ENCODE assay signal across 8 cellular contexts in genomic region chr11:57530596-57531507, GRCh38. TPM values are rescaled to one million over a fixed set of nuclear protein-coding genes. Genes with fewer than 3 reads are reported as not detected.
A peak's percentile ranks its signal among the peaks of the same experiment; 100 is the strongest.
DNase-seq lines count a peak whose midpoint lies in the region; ATAC-seq, FAIRE-seq and TF ChIP-seq lines count a peak whose summit lies in the region.

A gene with protein sequence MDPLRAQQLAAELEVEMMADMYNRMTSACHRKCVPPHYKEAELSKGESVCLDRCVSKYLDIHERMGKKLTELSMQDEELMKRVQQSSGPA (minus strand): TSS chr11:57530754. CDS start chr11:57530189, 565 bp downstream.

- dilution Hi-C loops in keratinocyte (cut with MboI; ENCODE audit: extremely low pct_ligation_motif_present, low sequenced_read_pairs): no loop called here

- no peaks in the 10 kb centered on the region for H3K36me3 Mint-ChIP-seq in chondrocyte (ENCODE audit: low read depth)

- TF ChIP-seq CTCF in chondrocyte (IDR thresholded peaks at IDR 0.05): no peak
- TF ChIP-seq CTCF in keratinocyte (optimal IDR thresholded peaks at IDR 0.05 in 1 of 3, IDR thresholded peaks at IDR 0.05 in 1 of 3, conservative IDR thresholded peaks at IDR 0.05 in 1 of 3; ENCODE audit: extremely low read depth in 1 of 3, insufficient read depth in 2 of 3, low read length in 3 of 3): no peak

- H3K27ac ChIP-seq in keratinocyte (ENCODE audit: control insufficient read depth, insufficient read depth, low read length): peak within 1 kb of the TSS; percentile 74

- peaks cover 19% of the 10 kb centered on the region for H3K4me1 Mint-ChIP-seq in chondrocyte (ENCODE audit: low read depth)

- H3K27ac Mint-ChIP-seq in chondrocyte (ENCODE audit: unreplicated experiment): peak within 1 kb of the TSS; percentile 80

- H3K27me3 ChIP-seq in keratinocyte (ENCODE audit: control insufficient read depth, extremely low read depth, insufficient read depth, low read length): no peaks in the 10 kb centered on the region

- peak within 1 kb of the TSS; percentile 92 for H3K4me3 Mint-ChIP-seq in chondrocyte (ENCODE audit: unreplicated experiment)

- H3K36me3 ChIP-seq in keratinocyte (ENCODE audit: control insufficient read depth in 2 of 2, extremely low read depth in 1 of 2, insufficient read depth in 2 of 2, low read length in 2 of 2): peaks cover 2 to 8% of the 10 kb centered on the region in 2 experiments

- peak within 1 kb of the TSS; percentile 97 for H2AFZ ChIP-seq in keratinocyte (ENCODE audit: control insufficient read depth, low read length)

- no peaks in the 10 kb centered on the region for H4K20me1 ChIP-seq in keratinocyte (ENCODE audit: control insufficient read depth, extremely low read depth, insufficient read depth, low read length)

- no peaks in the 10 kb centered on the region for H3K9me3 ChIP-seq in keratinocyte (ENCODE audit: control insufficient read depth, low read depth, low read length)

- no peaks in the 10 kb centered on the region for H3K9me3 Mint-ChIP-seq in chondrocyte (ENCODE audit: low read depth)

- H3K4me1 ChIP-seq in keratinocyte (ENCODE audit: control insufficient read depth, extremely low read depth, insufficient read depth, low read length): peaks cover 14% of the 10 kb centered on the region

- peak; percentile 71 for FAIRE-seq in keratinocyte (lab: Jason Lieb, UNC)

- peak within 1 kb of the TSS; percentile 83 for H3K9ac ChIP-seq in keratinocyte (ENCODE audit: control insufficient read depth, extremely low read depth, insufficient read depth, low read length)

- H3K4me2 ChIP-seq in keratinocyte (ENCODE audit: control insufficient read depth, extremely low read depth, insufficient read depth, low read depth, low read length): peak within 1 kb of the TSS; percentile 91

- peak; percentile 77 for TF ChIP-seq POLR2A in GM19193 (IDR thresholded peaks at IDR 0.05; ENCODE audit: extremely low read depth, insufficient read depth, insufficient read length)

- H3K79me2 ChIP-seq in keratinocyte (ENCODE audit: control insufficient read depth, insufficient read depth, low read length): peaks cover 20% of the 10 kb centered on the region

- H3K4me3 ChIP-seq in keratinocyte (ENCODE audit: control insufficient read depth in 2 of 3, extremely low read depth in 1 of 3, insufficient read depth in 2 of 3, low read depth in 1 of 3, low read length in 3 of 3): peak within 1 kb of the TSS; percentile 61 to 96 (median 95)

- peak; percentile 97 to 98 for DNase-seq in AML-193 (lab: John Stamatoyannopoulos, UW)
- DNase-seq in NCI-H510A treated with DMSO at 0.1 percent for 48 hours (lab: John Stamatoyannopoulos, UW): peak; percentile 98
- DNase-seq in activated CD4-positive, alpha-beta T cell treated with anti-CD3 and anti-CD28 coated beads for 24 hours (ENCODE audit: low read depth in 2 of 2): peak; percentile 86 to 88
- peak; percentile 95 for DNase-seq in chondrocyte (ENCODE audit: low spot score)
- DNase-seq in keratinocyte (ENCODE audit: low read depth, low spot score): peak; percentile 98
- peak; percentile 80 to 85 for DNase-seq in stimulated activated CD4-positive, alpha-beta T cell treated with anti-CD3 and anti-CD28 coated beads, Interleukin-15, amount 100 ng/mL, for 1 hour (ENCODE audit: low read depth in 1 of 2, low spot score in 1 of 2)

- peaks cover 12% of the 10 kb centered on the region for H3K27me3 Mint-ChIP-seq in chondrocyte (ENCODE audit: low read depth)

- no peaks in the 10 kb centered on the region for H3K9me1 ChIP-seq in keratinocyte (ENCODE audit: control insufficient read depth, extremely low read depth, insufficient read depth, low read length)

- ATAC-seq in HG03439 (IDR thresholded peaks at IDR 0.05; ENCODE audit: unreplicated experiment): peak; percentile 99

RNA-seq across cellular contexts. Expression of the gene that starts here (rescaled TPM):
- total RNA-seq in chondrocyte: 37.5 to 61.6 TPM (median 43.2 TPM) in 3 replicates
- polyA plus RNA-seq in keratinocyte: 65.7 to 92.2 TPM (median 70.9 TPM) in 3 replicates
- 24.0 TPM for polyA plus RNA-seq in keratinocyte (2011; ENCODE audit: low read depth)
- 56.9 and 69.2 TPM in 2 replicates for polyA plus RNA-seq in keratinocyte (2011; cell fraction: cytosol; rRNA removed)
- polyA plus RNA-seq in keratinocyte (2011; cell fraction: nucleus; rRNA removed): 34.1 TPM in 2 replicates
- polyA plus RNA-seq in keratinocyte (2012; ENCODE audit: low replicate concordance): 45.9 and 60.8 TPM in 2 replicates
- polyA minus RNA-seq in keratinocyte: 21.7 to 26.8 TPM (median 23.8 TPM) in 3 replicates
- 16.1 TPM for polyA minus RNA-seq in keratinocyte (2011; cell fraction: cytosol; rRNA and poly(A)+ RNA removed)
- 5.2 and 9.5 TPM in 2 replicates for polyA minus RNA-seq in keratinocyte (2011; cell fraction: nucleus; rRNA and poly(A)+ RNA removed)

Comparison
In these comparisons a context has a peak if more than half of its experiments do, and no peak if none do; other contexts are left out.
1. Peak in every context shown above with its lines: DNase-seq, ATAC-seq, H3K4me3 ChIP-seq and H3K27ac ChIP-seq.